In genomic region chr3:71548995-71549394, GRCh38 we compare ENCODE assay signal across 1 cellular context.
TF ChIP-seq lines count a peak whose summit lies in the region.

No MANE protein-coding gene starts in this region.

TF ChIP-seq in SK-N-SH, 30 proteins besides CTCF, POLR2A, EP300 and RAD21 (continued from another document):
- TF ChIP-seq, protein P1, sequence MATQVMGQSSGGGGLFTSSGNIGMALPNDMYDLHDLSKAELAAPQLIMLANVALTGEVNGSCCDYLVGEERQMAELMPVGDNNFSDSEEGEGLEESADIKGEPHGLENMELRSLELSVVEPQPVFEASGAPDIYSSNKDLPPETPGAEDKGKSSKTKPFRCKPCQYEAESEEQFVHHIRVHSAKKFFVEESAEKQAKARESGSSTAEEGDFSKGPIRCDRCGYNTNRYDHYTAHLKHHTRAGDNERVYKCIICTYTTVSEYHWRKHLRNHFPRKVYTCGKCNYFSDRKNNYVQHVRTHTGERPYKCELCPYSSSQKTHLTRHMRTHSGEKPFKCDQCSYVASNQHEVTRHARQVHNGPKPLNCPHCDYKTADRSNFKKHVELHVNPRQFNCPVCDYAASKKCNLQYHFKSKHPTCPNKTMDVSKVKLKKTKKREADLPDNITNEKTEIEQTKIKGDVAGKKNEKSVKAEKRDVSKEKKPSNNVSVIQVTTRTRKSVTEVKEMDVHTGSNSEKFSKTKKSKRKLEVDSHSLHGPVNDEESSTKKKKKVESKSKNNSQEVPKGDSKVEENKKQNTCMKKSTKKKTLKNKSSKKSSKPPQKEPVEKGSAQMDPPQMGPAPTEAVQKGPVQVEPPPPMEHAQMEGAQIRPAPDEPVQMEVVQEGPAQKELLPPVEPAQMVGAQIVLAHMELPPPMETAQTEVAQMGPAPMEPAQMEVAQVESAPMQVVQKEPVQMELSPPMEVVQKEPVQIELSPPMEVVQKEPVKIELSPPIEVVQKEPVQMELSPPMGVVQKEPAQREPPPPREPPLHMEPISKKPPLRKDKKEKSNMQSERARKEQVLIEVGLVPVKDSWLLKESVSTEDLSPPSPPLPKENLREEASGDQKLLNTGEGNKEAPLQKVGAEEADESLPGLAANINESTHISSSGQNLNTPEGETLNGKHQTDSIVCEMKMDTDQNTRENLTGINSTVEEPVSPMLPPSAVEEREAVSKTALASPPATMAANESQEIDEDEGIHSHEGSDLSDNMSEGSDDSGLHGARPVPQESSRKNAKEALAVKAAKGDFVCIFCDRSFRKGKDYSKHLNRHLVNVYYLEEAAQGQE (IDR thresholded peaks at IDR 0.05; ENCODE audit: low read depth, low read length): no peak
- TF ChIP-seq RFX5 (IDR thresholded peaks at IDR 0.05; ENCODE audit: low read length) (no peak), GABPA (IDR thresholded peaks at IDR 0.05; ENCODE audit: low read depth) (no peak), NRF1 (IDR thresholded peaks at IDR 0.05; ENCODE audit: low read depth, low read length) (no peak), MXI1 (IDR thresholded peaks at IDR 0.05; ENCODE audit: low read depth, low read length) (no peak), SIN3A (IDR thresholded peaks at IDR 0.05; ENCODE audit: borderline replicate concordance, low read depth, low read length) (no peak), ZBTB33 (IDR thresholded peaks at IDR 0.05; ENCODE audit: borderline replicate concordance, low read depth) (no peak), POLR2AphosphoS5 (IDR thresholded peaks at IDR 0.05; ENCODE audit: low read depth, low read length) (no peak), TCF12 (IDR thresholded peaks at IDR 0.05) (no peak), NFIC (IDR thresholded peaks at IDR 0.05; ENCODE audit: borderline replicate concordance) (no peak), CHD2 (IDR thresholded peaks at IDR 0.05; ENCODE audit: low read length, partially characterized antibody) (no peak)
- TF ChIP-seq, protein P2, sequence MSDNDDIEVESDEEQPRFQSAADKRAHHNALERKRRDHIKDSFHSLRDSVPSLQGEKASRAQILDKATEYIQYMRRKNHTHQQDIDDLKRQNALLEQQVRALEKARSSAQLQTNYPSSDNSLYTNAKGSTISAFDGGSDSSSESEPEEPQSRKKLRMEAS (IDR thresholded peaks at IDR 0.05; ENCODE audit: low read depth): no peak
- TF ChIP-seq, protein P3, sequence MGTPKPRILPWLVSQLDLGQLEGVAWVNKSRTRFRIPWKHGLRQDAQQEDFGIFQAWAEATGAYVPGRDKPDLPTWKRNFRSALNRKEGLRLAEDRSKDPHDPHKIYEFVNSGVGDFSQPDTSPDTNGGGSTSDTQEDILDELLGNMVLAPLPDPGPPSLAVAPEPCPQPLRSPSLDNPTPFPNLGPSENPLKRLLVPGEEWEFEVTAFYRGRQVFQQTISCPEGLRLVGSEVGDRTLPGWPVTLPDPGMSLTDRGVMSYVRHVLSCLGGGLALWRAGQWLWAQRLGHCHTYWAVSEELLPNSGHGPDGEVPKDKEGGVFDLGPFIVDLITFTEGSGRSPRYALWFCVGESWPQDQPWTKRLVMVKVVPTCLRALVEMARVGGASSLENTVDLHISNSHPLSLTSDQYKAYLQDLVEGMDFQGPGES (IDR thresholded peaks at IDR 0.05; ENCODE audit: low read depth, low read length): no peak
TF ChIP-seq in SK-N-SH: peak in this region for 0.
